Comparison of ENCODE assay signal across 23 cellular contexts in genomic region chr13:27396252-27396846, GRCh38.
"Had no signal": no experiment of that assay in that cellular context is flagged by ENCODE, and none has a peak within 500 bp of the region (broad histone marks: within the 10 kb centered on the region; RNA-seq: fewer than 3 reads in every experiment).

No MANE protein-coding gene starts in this region.

- H3K27ac ChIP-seq: heart right ventricle, spleen, thoracic aorta, upper lobe of left lung, VCaP had no signal

- H3K27me3 Mint-ChIP-seq: activated CD8-positive, alpha-beta T cell treated with anti-CD3 and anti-CD28 coated beads for 36 hours; activated naive CD8-positive, alpha-beta T cell treated with anti-CD3 and anti-CD28 coated beads, Interleukin-2, amount 50 U/mL, for 24 hours; dendritic cell treated with granulocyte-macrophage colony-stimulating factor and Interleukin-4, amounts not matched to agents 40 ng/mL and 50 ng/mL, for 4 days had no signal

- H3K4me3 Mint-ChIP-seq: activated CD4-positive, alpha-beta T cell treated with anti-CD3 and anti-CD28 coated beads, Interleukin-2, amount 10 ng/mL, durations not matched to agents 7 days and 5 days; activated CD8-positive, alpha-beta memory T cell treated with anti-CD3 and anti-CD28 coated beads, Interleukin-2, amount 10 ng/mL, durations not matched to agents 7 days and 5 days; activated CD8-positive, alpha-beta T cell treated with anti-CD3 and anti-CD28 coated beads for 36 hours; activated naive CD8-positive, alpha-beta T cell treated with anti-CD3 and anti-CD28 coated beads, Interleukin-2, amount 50 U/mL, for 24 hours; brain; dendritic cell treated with granulocyte-macrophage colony-stimulating factor and Interleukin-4, amounts not matched to agents 40 ng/mL and 50 ng/mL, for 4 days; memory B cell had no signal

- DNase-seq: activated CD4-positive, alpha-beta T cell treated with anti-CD3 and anti-CD28 coated beads, Interleukin-2, amount 10 ng/mL, durations not matched to agents 7 days and 5 days; activated CD4-positive, CD25-positive, alpha-beta regulatory T cell treated with anti-CD3 and anti-CD28 coated beads, Interleukin-2, amount 50 U/mL, for 72 hours; activated CD8-positive, alpha-beta memory T cell treated with anti-CD3 and anti-CD28 coated beads, Interleukin-2, amount 10 ng/mL, durations not matched to agents 7 days and 5 days; activated CD8-positive, alpha-beta T cell treated with anti-CD3 and anti-CD28 coated beads for 36 hours; activated effector memory CD4-positive, alpha-beta T cell treated with anti-CD3 and anti-CD28 coated beads, Interleukin-2, amount 50 U/mL, for 16 hours; activated naive CD4-positive, alpha-beta T cell treated with anti-CD3 and anti-CD28 coated beads, Interleukin-2, amount 50 U/mL, for 16 hours; activated naive CD8-positive, alpha-beta T cell treated with anti-CD3 and anti-CD28 coated beads, Interleukin-2, amount 50 U/mL, for 24 hours; activated T-cell treated with anti-CD3 and anti-CD28 coated beads for 4 hours; effector CD4-positive, alpha-beta T cell; heart right ventricle; kidney; left ventricle myocardium superior; nucleus accumbens; retina; spleen; stimulated activated CD4-positive, alpha-beta T cell treated with anti-CD3 and anti-CD28 coated beads, Interleukin-4, amount 100 ng/mL, for 1 hour; stimulated activated naive CD4-positive, alpha-beta T cell treated with Interleukin-2 at 50 U/mL for 16 hours; upper lobe of left lung had no signal

- ATAC-seq: activated CD8-positive, alpha-beta memory T cell treated with anti-CD3 and anti-CD28 coated beads, Interleukin-2, amount 10 ng/mL, durations not matched to agents 7 days and 5 days; activated CD8-positive, alpha-beta T cell treated with anti-CD3 and anti-CD28 coated beads for 36 hours; activated naive CD8-positive, alpha-beta T cell treated with anti-CD3 and anti-CD28 coated beads, Interleukin-2, amount 50 U/mL, for 24 hours; heart right ventricle; left ventricle myocardium superior had no signal

- H3K36me3 ChIP-seq: heart right ventricle, spleen, thoracic aorta, upper lobe of left lung had no signal

- H3K27ac Mint-ChIP-seq: activated CD4-positive, alpha-beta T cell treated with anti-CD3 and anti-CD28 coated beads, Interleukin-2, amount 10 ng/mL, durations not matched to agents 7 days and 5 days; activated CD8-positive, alpha-beta memory T cell treated with anti-CD3 and anti-CD28 coated beads, Interleukin-2, amount 10 ng/mL, durations not matched to agents 7 days and 5 days; activated CD8-positive, alpha-beta T cell treated with anti-CD3 and anti-CD28 coated beads for 36 hours; activated naive CD8-positive, alpha-beta T cell treated with anti-CD3 and anti-CD28 coated beads, Interleukin-2, amount 50 U/mL, for 24 hours; brain; dendritic cell treated with granulocyte-macrophage colony-stimulating factor and Interleukin-4, amounts not matched to agents 40 ng/mL and 50 ng/mL, for 4 days; memory B cell had no signal

- H3K36me3 Mint-ChIP-seq: activated CD8-positive, alpha-beta memory T cell treated with anti-CD3 and anti-CD28 coated beads, Interleukin-2, amount 10 ng/mL, durations not matched to agents 7 days and 5 days; brain; memory B cell had no signal

- H3K9me3 Mint-ChIP-seq: activated CD4-positive, alpha-beta T cell treated with anti-CD3 and anti-CD28 coated beads, Interleukin-2, amount 10 ng/mL, durations not matched to agents 7 days and 5 days; activated CD8-positive, alpha-beta T cell treated with anti-CD3 and anti-CD28 coated beads for 36 hours; activated naive CD8-positive, alpha-beta T cell treated with anti-CD3 and anti-CD28 coated beads, Interleukin-2, amount 50 U/mL, for 24 hours; brain; dendritic cell treated with granulocyte-macrophage colony-stimulating factor and Interleukin-4, amounts not matched to agents 40 ng/mL and 50 ng/mL, for 4 days; memory B cell had no signal

- H3K9me3 ChIP-seq: heart right ventricle, spleen, thoracic aorta, upper lobe of left lung had no signal

- H3K27me3 ChIP-seq: spleen, upper lobe of left lung had no signal

- H3K4me3 ChIP-seq: heart right ventricle, spleen, thoracic aorta, upper lobe of left lung had no signal
